8 cellular contexts compared by ENCODE assay signal in the genomic region with DNA sequence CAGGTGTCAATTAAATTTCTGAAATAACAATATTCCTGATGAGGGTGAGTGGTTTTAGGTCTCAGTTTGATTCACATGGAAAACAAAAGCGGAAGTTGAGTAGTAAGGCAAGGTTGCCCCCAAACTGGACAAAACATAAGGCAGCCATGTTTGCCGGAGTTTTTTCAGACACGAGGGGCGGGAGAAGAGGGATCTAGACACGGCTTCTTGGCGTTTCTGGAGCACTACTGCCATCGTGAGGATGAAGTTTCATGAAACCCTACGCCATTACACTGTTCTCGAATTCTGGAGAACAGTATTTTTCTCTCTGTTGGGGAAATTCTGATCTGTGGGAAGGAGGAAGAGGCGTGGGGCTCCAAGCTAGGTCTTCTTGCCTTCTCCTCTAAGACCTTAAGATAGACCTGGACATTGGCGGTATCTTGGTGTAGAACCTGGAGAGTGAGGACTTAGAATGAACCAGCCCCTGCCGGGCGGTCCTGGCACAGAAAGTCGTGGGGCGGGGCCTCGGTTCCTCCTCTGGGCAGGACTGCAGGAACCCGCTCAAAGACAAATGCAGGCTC.
A peak's percentile ranks its signal among the peaks of the same experiment; 100 is the strongest.
DNase-seq lines count a peak whose midpoint lies in the region; ATAC-seq and TF ChIP-seq lines count a peak whose summit lies in the region.

No MANE protein-coding gene starts in this region.

- DNase-seq in AG20443 (ENCODE audit: low spot score) (peak; percentile 14), NCI-H1092 (lab: John Stamatoyannopoulos, UW) (peak; percentile 91), astrocyte of the hippocampus (ENCODE audit: low read depth, low spot score) (peak; percentile 89), omental fat pad (ENCODE audit: low spot score) (peak; percentile 99), cortex of kidney (lab: John Stamatoyannopoulos, UW) (no peak), NCI-H2196 treated with DMSO at 0.1 percent for 48 hours (lab: John Stamatoyannopoulos, UW; ENCODE audit: unreplicated experiment) (no peak)

- ATAC-seq in GM18873 (IDR thresholded peaks at IDR 0.05; ENCODE audit: low FRiP score, unreplicated experiment) (peak; percentile 41), omental fat pad (ENCODE audit: low FRiP score) (peak; percentile 70), HG03571 (IDR thresholded peaks at IDR 0.05; ENCODE audit: unreplicated experiment) (no peak)

- TF ChIP-seq CTCF in omental fat pad (IDR thresholded peaks at IDR 0.05): peak in 1 of 3 donors; percentile 38

Comparison
In these comparisons a context has a peak if more than half of its experiments do, and no peak if none do; other contexts are left out.
1. DNase-seq: peak in AG20443 (single experiment), NCI-H1092 (single experiment), astrocyte of the hippocampus (single experiment) and omental fat pad (single experiment); none in cortex of kidney (single experiment) and NCI-H2196 treated with DMSO at 0.1 percent for 48 hours (single experiment).